ENCODE assay signal across 27 cellular contexts in genomic region chr15:61824291-61824690, GRCh38.
"Had no signal": no experiment of that assay in that cellular context is flagged by ENCODE, and none has a peak within 500 bp of the region (broad histone marks: within the 10 kb centered on the region; RNA-seq: fewer than 3 reads in every experiment).

No MANE protein-coding gene starts in this region.

- H3K36me3 ChIP-seq: adrenal gland, gastroesophageal sphincter, heart right ventricle had no signal

- DNase-seq: activated CD4-positive, alpha-beta memory T cell treated with anti-CD3 and anti-CD28 coated beads for 36 hours; activated CD4-positive, alpha-beta T cell treated with anti-CD3 and anti-CD28 coated beads for 36 hours; activated CD4-positive, alpha-beta T cell treated with anti-CD3 and anti-CD28 coated beads, Interleukin-2, amount 10 ng/mL, durations not matched to agents 24 days and 14 days; activated CD4-positive, CD25-positive, alpha-beta regulatory T cell; activated CD4-positive, CD25-positive, alpha-beta regulatory T cell treated with anti-CD3 and anti-CD28 coated beads, Interleukin-2, amount 50 U/mL, for 72 hours; activated CD8-positive, alpha-beta memory T cell treated with anti-CD3 and anti-CD28 coated beads, Interleukin-2, amount 10 ng/mL, durations not matched to agents 7 days and 5 days; activated CD8-positive, alpha-beta memory T cell treated with anti-CD3 and anti-CD28 coated beads, Interleukin-2, amount 50 U/mL, for 4 hours; activated CD8-positive, alpha-beta T cell treated with anti-CD3 and anti-CD28 coated beads, Interleukin-2, amount 10 ng/mL, durations not matched to agents 7 days and 5 days; activated effector memory CD4-positive, alpha-beta T cell treated with anti-CD3 and anti-CD28 coated beads, Interleukin-2, amount 50 U/mL, for 16 hours; activated naive CD4-positive, alpha-beta T cell treated with anti-CD3 and anti-CD28 coated beads for 36 hours; activated naive CD8-positive, alpha-beta T cell treated with anti-CD3 and anti-CD28 coated beads for 36 hours; activated naive CD8-positive, alpha-beta T cell treated with anti-CD3 and anti-CD28 coated beads, Interleukin-2, amount 50 U/mL, for 24 hours; activated T-cell treated with anti-CD3 and anti-CD28 coated beads, Interleukin-2, amount 50 U/mL, for 1 hour; activated T-cell treated with anti-CD3 and anti-CD28 coated beads, Interleukin-2, amount 50 U/mL, for 48 hours; adrenal gland; amygdala; aorta; body of pancreas; caudate nucleus; effector CD8-positive, alpha-beta T cell; foreskin melanocyte; heart right ventricle; T-helper 1 cell; T-helper 17 cell; T1000 had no signal

- H3K4me3 ChIP-seq: adrenal gland, body of pancreas, gastroesophageal sphincter, heart right ventricle had no signal

- ATAC-seq: activated CD4-positive, alpha-beta T cell treated with anti-CD3 and anti-CD28 coated beads for 36 hours; activated CD8-positive, alpha-beta memory T cell treated with anti-CD3 and anti-CD28 coated beads, Interleukin-2, amount 10 ng/mL, durations not matched to agents 7 days and 5 days; activated CD8-positive, alpha-beta T cell treated with anti-CD3 and anti-CD28 coated beads, Interleukin-2, amount 10 ng/mL, durations not matched to agents 7 days and 5 days; activated naive CD8-positive, alpha-beta T cell treated with anti-CD3 and anti-CD28 coated beads, Interleukin-2, amount 50 U/mL, for 24 hours; body of pancreas; esophagus mucosa; gastroesophageal sphincter; heart right ventricle; T-helper 17 cell had no signal

- H3K4me1 ChIP-seq: adrenal gland, gastroesophageal sphincter, heart right ventricle had no signal

- H3K9me3 ChIP-seq: adrenal gland, body of pancreas, gastroesophageal sphincter, heart right ventricle had no signal

- H3K27ac ChIP-seq: adrenal gland, body of pancreas, gastroesophageal sphincter, heart right ventricle had no signal

- H3K27me3 ChIP-seq: adrenal gland, body of pancreas had no signal
